ENCODE assay signal across 1 cellular context in genomic region chr1:18530567-18531502, GRCh38.
TF ChIP-seq lines count a peak whose summit lies in the region.

No MANE protein-coding gene starts in this region.

TF ChIP-seq in HCT116, 20 proteins besides CTCF, POLR2A, EP300 and RAD21 (continued from another document):
- no peak for TF ChIP-seq REST (IDR thresholded peaks at IDR 0.05; ENCODE audit: low read depth)
TF ChIP-seq in HCT116: peak in this region for 2.
